Comparison of ENCODE assay signal across 13 cellular contexts in genomic region chr3:188174309-188175044, GRCh38. TPM values are rescaled to one million over a fixed set of nuclear protein-coding genes. Genes with fewer than 3 reads are reported as not detected.
DNase-seq lines count a peak whose midpoint lies in the region; ATAC-seq and TF ChIP-seq lines count a peak whose summit lies in the region.
"Had no signal": no experiment of that assay in that cellular context is flagged by ENCODE, and none has a peak within 500 bp of the region (broad histone marks: within the 10 kb centered on the region; RNA-seq: fewer than 3 reads in every experiment).

No MANE protein-coding gene starts in this region.

- H3K27me3 Mint-ChIP-seq in activated naive CD4-positive, alpha-beta T cell treated with anti-CD3 and anti-CD28 coated beads, Interleukin-2, amount 50 U/mL, for 24 hours, result no peaks in the 10 kb centered on the region

- no peak overlapping the region for H3K4me3 Mint-ChIP-seq in activated naive CD4-positive, alpha-beta T cell treated with anti-CD3 and anti-CD28 coated beads, Interleukin-2, amount 50 U/mL, for 24 hours
- H3K4me3 Mint-ChIP-seq: activated T-cell treated with anti-CD3 and anti-CD28 coated beads, Interleukin-2, amount 50 U/mL, for 72 hours had no signal

- DNase-seq in activated naive CD4-positive, alpha-beta T cell (lab: John Stamatoyannopoulos, UW), result no peak
- peak; percentile 87 for DNase-seq in NCI-H2196 (lab: John Stamatoyannopoulos, UW; ENCODE audit: unreplicated experiment)
- no peak for DNase-seq in esophagus muscularis mucosa (ENCODE audit: extremely low spot score)
- no peak for DNase-seq in thoracic aorta (ENCODE audit: low spot score)
- DNase-seq in omental fat pad (ENCODE audit: low spot score), result no peak
- no peak for DNase-seq in vagina (ENCODE audit: extremely low spot score in 2 of 2)
- DNase-seq: activated CD4-positive, alpha-beta T cell treated with anti-CD3 and anti-CD28 coated beads for 1 hour; activated T-cell treated with anti-CD3 and anti-CD28 coated beads, Interleukin-2, amount 50 U/mL, for 72 hours; left cardiac atrium; NCI-H526 treated with DMSO at 0.1 percent for 48 hours; stimulated activated CD4-positive, alpha-beta T cell treated with anti-CD3 and anti-CD28 coated beads, Interleukin-15, amount 100 ng/mL, for 24 hours had no signal

- peak overlapping the region; percentile 36 for H3K27ac Mint-ChIP-seq in activated naive CD4-positive, alpha-beta T cell treated with anti-CD3 and anti-CD28 coated beads, Interleukin-2, amount 50 U/mL, for 24 hours

- ATAC-seq in thoracic aorta (ENCODE audit: insufficient number of reproducible peaks, low FRiP score, low read depth) (no peak), omental fat pad (ENCODE audit: low FRiP score) (no peak), GM21576 (IDR thresholded peaks at IDR 0.05; ENCODE audit: unreplicated experiment) (no peak)
- ATAC-seq: activated T-cell treated with anti-CD3 and anti-CD28 coated beads, Interleukin-2, amount 50 U/mL, for 72 hours; left cardiac atrium had no signal

- H3K27ac ChIP-seq in esophagus muscularis mucosa (replicated peaks in 1 of 4) (peak overlapping the region; percentile 86 to 99 (median 99)), thoracic aorta (peak overlapping the region; percentile 62 to 91), vagina (no peak overlapping the region)

- H3K4me1 ChIP-seq in esophagus muscularis mucosa, result peaks cover 66 to 98% (median 94%) of the 10 kb centered on the region in 4 donors
- H3K4me1 ChIP-seq in thoracic aorta (ENCODE audit: control insufficient read depth in 1 of 2, low read depth in 2 of 2), result peaks cover 53 to 93% of the 10 kb centered on the region in 2 donors
- H3K4me1 ChIP-seq in vagina, result peaks cover 48% of the 10 kb centered on the region

- no peak for TF ChIP-seq EP300 in esophagus muscularis mucosa (IDR thresholded peaks at IDR 0.05)

- peaks cover 5% of the 10 kb centered on the region for H3K9me3 Mint-ChIP-seq in activated naive CD4-positive, alpha-beta T cell treated with anti-CD3 and anti-CD28 coated beads, Interleukin-2, amount 50 U/mL, for 24 hours

- H3K4me3 ChIP-seq in esophagus muscularis mucosa (no peak overlapping the region), thoracic aorta (no peak overlapping the region), vagina (no peak overlapping the region)

- peaks cover 0 to 5% (median 0%) of the 10 kb centered on the region in 4 donors for H3K36me3 ChIP-seq in esophagus muscularis mucosa
- no peaks in the 10 kb centered on the region for H3K36me3 ChIP-seq in thoracic aorta
- no peaks in the 10 kb centered on the region for H3K36me3 ChIP-seq in vagina

- TF ChIP-seq POLR2A in esophagus muscularis mucosa (IDR thresholded peaks at IDR 0.05; ENCODE audit: low read depth) (no peak), vagina (IDR thresholded peaks at IDR 0.05) (no peak)

- WGBS in esophagus muscularis mucosa, result 71% methylated on average over 9 of the region's 9 CpGs

- intact Hi-C loops in esophagus muscularis mucosa (cut with DNase I) (no loop called here), vagina (cut with DNase I) (no loop called here)

- peaks cover 14% of the 10 kb centered on the region for H3K36me3 Mint-ChIP-seq in activated naive CD4-positive, alpha-beta T cell treated with anti-CD3 and anti-CD28 coated beads, Interleukin-2, amount 50 U/mL, for 24 hours

- H3K27me3 ChIP-seq in esophagus muscularis mucosa (no peaks in the 10 kb centered on the region), thoracic aorta (replicated peaks; ENCODE audit: insufficient read depth) (no peaks in the 10 kb centered on the region), vagina (no peaks in the 10 kb centered on the region)

- H3K9me3 ChIP-seq in esophagus muscularis mucosa (no peaks in the 10 kb centered on the region), thoracic aorta (no peaks in the 10 kb centered on the region), vagina (no peaks in the 10 kb centered on the region)

- peaks cover 73% of the 10 kb centered on the region for H3K4me1 Mint-ChIP-seq in activated naive CD4-positive, alpha-beta T cell treated with anti-CD3 and anti-CD28 coated beads, Interleukin-2, amount 50 U/mL, for 24 hours

- no peak for TF ChIP-seq CTCF in esophagus muscularis mucosa (IDR thresholded peaks at IDR 0.05)
- no peak for TF ChIP-seq CTCF in thoracic aorta (IDR thresholded peaks at IDR 0.05)
- TF ChIP-seq CTCF in omental fat pad (IDR thresholded peaks at IDR 0.05), result no peak
- no peak for TF ChIP-seq CTCF in vagina (IDR thresholded peaks at IDR 0.05)

RNA-seq across cellular contexts. Expression of gene LPP, which starts 20.5 kb away (rescaled TPM):
- total RNA-seq in esophagus muscularis mucosa, result 1,000 to 10,000 TPM; 1,872 to 3,079 (median 2,300) TPM
- total RNA-seq in thoracic aorta, result 1,000 to 10,000 TPM; 1,568 to 1,607 TPM
- total RNA-seq in omental fat pad, result 100 to 1,000 TPM; 113 to 302 (median 126) TPM
- 248 TPM for total RNA-seq in vagina
